Comparison of ENCODE assay signal across 17 cellular contexts in genomic region chr10:29473087-29473356, GRCh38.
A peak's percentile ranks its signal among the peaks of the same experiment; 100 is the strongest.
DNase-seq lines count a peak whose midpoint lies in the region; ATAC-seq and TF ChIP-seq lines count a peak whose summit lies in the region.
"Had no signal": no experiment of that assay in that cellular context is flagged by ENCODE, and none has a peak within 500 bp of the region (broad histone marks: within the 10 kb centered on the region; RNA-seq: fewer than 3 reads in every experiment).

No MANE protein-coding gene starts in this region.

- ATAC-seq in Right ventricle myocardium inferior (peak; percentile 29), left ventricle myocardium superior (peak; percentile 62), omental fat pad (ENCODE audit: low FRiP score) (peak; percentile 11), GM21717 (IDR thresholded peaks at IDR 0.05; ENCODE audit: unreplicated experiment) (no peak)
- ATAC-seq: GM12878, HCT116 had no signal

- intact Hi-C loops in Right ventricle myocardium inferior (cut with DNase I): no loop called here
- intact Hi-C loops in cardiac septum (cut with DNase I): no loop called here
- intact Hi-C loops in left ventricle myocardium superior (cut with micrococcal nuclease): no loop called here

- no peak for TF ChIP-seq CTCF in omental fat pad (IDR thresholded peaks at IDR 0.05)

- no peak for DNase-seq in Right ventricle myocardium inferior (ENCODE audit: missing footprints)
- no peak for DNase-seq in cardiac septum (ENCODE audit: low spot score)
- DNase-seq in left ventricle myocardium superior: peak; percentile 56
- DNase-seq in omental fat pad (ENCODE audit: low spot score): no peak
- DNase-seq in NCI-H2171 (lab: John Stamatoyannopoulos, UW): no peak
- DNase-seq in occipital lobe (lab: John Stamatoyannopoulos, UW): no peak
- no peak for DNase-seq in SIG-M5 treated with dmso at 0.1 percent for 504 hours (lab: John Stamatoyannopoulos, UW; ENCODE audit: unreplicated experiment)
- DNase-seq: activated CD4-positive, CD25-positive, alpha-beta regulatory T cell treated with anti-CD3 and anti-CD28 coated beads, Interleukin-2, amount 50 U/mL, for 72 hours; activated naive CD8-positive, alpha-beta T cell treated with anti-CD3 and anti-CD28 coated beads for 36 hours; foreskin melanocyte; NCI-H82; ovary; Peyer's patch; T1000 had no signal
